7 cellular contexts compared by ENCODE assay signal in genomic region chr17:17819561-17819995, GRCh38. TPM values are rescaled to one million over a fixed set of nuclear protein-coding genes. Genes with fewer than 3 reads are reported as not detected.
DNase-seq lines count a peak whose midpoint lies in the region; ATAC-seq and TF ChIP-seq lines count a peak whose summit lies in the region.

No MANE protein-coding gene starts in this region.

- H3K9me3 Mint-ChIP-seq in activated naive CD8-positive, alpha-beta T cell (ENCODE audit: low read depth): no peaks in the 10 kb centered on the region

- H3K4me3 ChIP-seq in RWPE2 (ENCODE audit: severe bottlenecking) (no peak overlapping the region), right atrium auricular region (no peak overlapping the region)

- H3K36me3 ChIP-seq in RWPE2 (ENCODE audit: low read depth) (peaks cover 83% of the 10 kb centered on the region), right atrium auricular region (peaks cover 32% of the 10 kb centered on the region)

- peak overlapping the region; percentile 58 for H3K27ac Mint-ChIP-seq in activated naive CD8-positive, alpha-beta T cell

- H3K9me3 ChIP-seq in RWPE2 (ENCODE audit: severe bottlenecking) (no peaks in the 10 kb centered on the region), right atrium auricular region (no peaks in the 10 kb centered on the region)

- peaks cover 54% of the 10 kb centered on the region for H3K4me1 Mint-ChIP-seq in activated naive CD8-positive, alpha-beta T cell (ENCODE audit: low read depth)

- H3K4me1 ChIP-seq in RWPE2 (ENCODE audit: insufficient read depth, poor library complexity, severe bottlenecking): peaks cover 38% of the 10 kb centered on the region
- H3K4me1 ChIP-seq in right atrium auricular region: peaks cover 0 to 74% of the 10 kb centered on the region in 2 donors

- ATAC-seq in GM18498 (IDR thresholded peaks at IDR 0.05; ENCODE audit: unreplicated experiment) (peak; percentile 47), HG02642 (IDR thresholded peaks at IDR 0.05; ENCODE audit: poor library complexity, unreplicated experiment) (peak; percentile 55), RWPE2 (ENCODE audit: low read depth) (peak; percentile 58)

- no peaks in the 10 kb centered on the region for H3K27me3 Mint-ChIP-seq in activated naive CD8-positive, alpha-beta T cell

- H3K27me3 ChIP-seq in RWPE2 (ENCODE audit: insufficient read depth, poor library complexity, severe bottlenecking) (no peaks in the 10 kb centered on the region), right atrium auricular region (no peaks in the 10 kb centered on the region)

- H3K4me3 Mint-ChIP-seq in activated naive CD8-positive, alpha-beta T cell: peak overlapping the region; percentile 73

- TF ChIP-seq CTCF in RWPE2 (IDR thresholded peaks at IDR 0.05; ENCODE audit: poor library complexity, severe bottlenecking) (no peak), right atrium auricular region (IDR thresholded peaks at IDR 0.05) (no peak)

- peaks cover 2% of the 10 kb centered on the region for H3K36me3 Mint-ChIP-seq in activated naive CD8-positive, alpha-beta T cell

- DNase-seq in RWPE2 (ENCODE audit: low spot score) (no peak), right atrium auricular region (ENCODE audit: low spot score) (peak; percentile 81), dedifferentiated amniotic fluid mesenchymal stem cell (ENCODE audit: extremely low spot score) (no peak)
- DNase-seq in stimulated activated CD4-positive, alpha-beta T cell treated with anti-CD3 and anti-CD28 coated beads, Interleukin-4, amount 100 ng/mL, for 24 hours: peak; percentile 80

- H3K27ac ChIP-seq in RWPE2 (ENCODE audit: poor library complexity, severe bottlenecking) (peak overlapping the region; percentile 94), right atrium auricular region (no peak overlapping the region)

RNA-seq across cellular contexts. Expression of gene SREBF1, which starts 17.2 kb away (rescaled TPM):
- total RNA-seq in right atrium auricular region: 10 to 100 TPM; 17.0 to 29.8 TPM

Comparison
In these comparisons a context has a peak if more than half of its experiments do, and no peak if none do; other contexts are left out.
1. DNase-seq: peak in right atrium auricular region (single experiment) and stimulated activated CD4-positive, alpha-beta T cell treated with anti-CD3 and anti-CD28 coated beads, Interleukin-4, amount 100 ng/mL, for 24 hours (single experiment); none in RWPE2 (single experiment) and dedifferentiated amniotic fluid mesenchymal stem cell (single experiment).
2. Peak in every context shown above with its lines, with median percentiles within 50 percentile points of each other: ATAC-seq.